In genomic region chr16:75821117-75821516, GRCh38 we compare ENCODE assay signal across 16 cellular contexts.
DNase-seq lines count a peak whose midpoint lies in the region; ATAC-seq and TF ChIP-seq lines count a peak whose summit lies in the region.
"Had no signal": no experiment of that assay in that cellular context is flagged by ENCODE, and none has a peak within 500 bp of the region (broad histone marks: within the 10 kb centered on the region; RNA-seq: fewer than 3 reads in every experiment).

No MANE protein-coding gene starts in this region.

- peak; percentile 31 for ATAC-seq in stimulated activated memory B cell treated with anti-CD40 and anti-IgM and Interleukin-4, amounts not matched to agents 10 μg/mL and 1 μg/mL and 100 μg/mL, for 72 hours
- no peak for ATAC-seq in HG03045 (IDR thresholded peaks at IDR 0.05; ENCODE audit: unreplicated experiment)
- ATAC-seq: T-helper 17 cell had no signal

- no peak for DNase-seq in GM06990 (ENCODE audit: extremely low read depth, insufficient read length)
- peak; percentile 63 for DNase-seq in Karpas-422
- DNase-seq in RPMI8226: peak; percentile 24
- DNase-seq in cortex of kidney (lab: John Stamatoyannopoulos, UW): no peak
- DNase-seq in type B pancreatic cell (ENCODE audit: extremely low spot score, unreplicated experiment): no peak
- DNase-seq: CD4-positive, alpha-beta memory T cell; H7; NCI-H1092 treated with DMSO at 0.1 percent for 48 hours; NCI-H2081 treated with DMSO at 0.1 percent for 48 hours; NCI-H510A treated with DMSO at 0.1 percent for 48 hours; NCI-H82; SIG-M5; T-helper 17 cell had no signal

- no peak overlapping the region for H3K4me2 ChIP-seq in Karpas-422 (ENCODE audit: low read depth, low read length, poor library complexity, severe bottlenecking)

- H4K20me1 ChIP-seq in Karpas-422 (ENCODE audit: insufficient read depth, low read depth, low read length): no peaks in the 10 kb centered on the region

- peak; percentile 8 for TF ChIP-seq CTCF in GM06990 (IDR thresholded peaks at IDR 0.05; ENCODE audit: insufficient read depth, low read length, poor library complexity, severe bottlenecking)
- no peak for TF ChIP-seq CTCF in type B pancreatic cell (conservative IDR thresholded peaks at IDR 0.05)

- H3K9me3 Mint-ChIP-seq in stimulated activated memory B cell treated with anti-CD40 and anti-IgM and Interleukin-4, amounts not matched to agents 10 μg/mL and 1 μg/mL and 100 μg/mL, for 72 hours: no peaks in the 10 kb centered on the region
- H3K9me3 Mint-ChIP-seq in type B pancreatic cell: no peaks in the 10 kb centered on the region

- H3K9ac ChIP-seq in Karpas-422 (ENCODE audit: low read length): no peak overlapping the region

- no peak overlapping the region for H3K4me3 Mint-ChIP-seq in stimulated activated memory B cell treated with anti-CD40 and anti-IgM and Interleukin-4, amounts not matched to agents 10 μg/mL and 1 μg/mL and 100 μg/mL, for 72 hours
- H3K4me3 Mint-ChIP-seq in type B pancreatic cell: no peak overlapping the region
- H3K4me3 Mint-ChIP-seq: B cell; CD4-positive, alpha-beta memory T cell; T-helper 17 cell had no signal

- H3K4me1 Mint-ChIP-seq in stimulated activated memory B cell treated with anti-CD40 and anti-IgM and Interleukin-4, amounts not matched to agents 10 μg/mL and 1 μg/mL and 100 μg/mL, for 72 hours: no peaks in the 10 kb centered on the region
- no peaks in the 10 kb centered on the region for H3K4me1 Mint-ChIP-seq in type B pancreatic cell (ENCODE audit: unreplicated experiment)
- H3K4me1 Mint-ChIP-seq: B cell; CD4-positive, alpha-beta memory T cell; T-helper 17 cell had no signal

- H3K27ac Mint-ChIP-seq in stimulated activated memory B cell treated with anti-CD40 and anti-IgM and Interleukin-4, amounts not matched to agents 10 μg/mL and 1 μg/mL and 100 μg/mL, for 72 hours: no peak overlapping the region
- H3K27ac Mint-ChIP-seq in type B pancreatic cell: no peak overlapping the region
- H3K27ac Mint-ChIP-seq: B cell; CD4-positive, alpha-beta memory T cell; T-helper 17 cell had no signal

- no peak overlapping the region for H2AFZ ChIP-seq in Karpas-422 (ENCODE audit: low read length)

- no peaks in the 10 kb centered on the region for H3K79me2 ChIP-seq in Karpas-422 (ENCODE audit: low read length)

- H3K27me3 ChIP-seq in GM06990 (replicated peaks; ENCODE audit: control insufficient read depth, insufficient read depth, low read length) (no peaks in the 10 kb centered on the region), Karpas-422 (ENCODE audit: low read length) (no peaks in the 10 kb centered on the region)

- no peaks in the 10 kb centered on the region for H3K9me3 ChIP-seq in Karpas-422 (ENCODE audit: low read length)

- H3K27me3 Mint-ChIP-seq in stimulated activated memory B cell treated with anti-CD40 and anti-IgM and Interleukin-4, amounts not matched to agents 10 μg/mL and 1 μg/mL and 100 μg/mL, for 72 hours: peaks cover 16% of the 10 kb centered on the region
- peaks cover 4% of the 10 kb centered on the region for H3K27me3 Mint-ChIP-seq in type B pancreatic cell

- H3K36me3 Mint-ChIP-seq in stimulated activated memory B cell treated with anti-CD40 and anti-IgM and Interleukin-4, amounts not matched to agents 10 μg/mL and 1 μg/mL and 100 μg/mL, for 72 hours: no peaks in the 10 kb centered on the region
- no peaks in the 10 kb centered on the region for H3K36me3 Mint-ChIP-seq in type B pancreatic cell
- H3K36me3 Mint-ChIP-seq: CD4-positive, alpha-beta memory T cell had no signal

- H3K36me3 ChIP-seq in GM06990 (ENCODE audit: control insufficient read depth, insufficient read depth, low read length): no peaks in the 10 kb centered on the region
- no peaks in the 10 kb centered on the region for H3K36me3 ChIP-seq in Karpas-422 (ENCODE audit: insufficient read depth, low read length)

- H3K4me3 ChIP-seq in GM06990 (replicated peaks; ENCODE audit: low read depth, low read length): no peak overlapping the region
- no peak overlapping the region for H3K4me3 ChIP-seq in Karpas-422 (ENCODE audit: low read length)

- peaks cover 6% of the 10 kb centered on the region for H3K4me1 ChIP-seq in Karpas-422 (ENCODE audit: low read length)

- no peak overlapping the region for H3K27ac ChIP-seq in Karpas-422 (ENCODE audit: low read length)

- H3K9me2 ChIP-seq in Karpas-422 (replicated peaks; ENCODE audit: insufficient read depth, low read length): no peaks in the 10 kb centered on the region

Comparison
In these comparisons a context has a peak if more than half of its experiments do, and no peak if none do; other contexts are left out.
1. DNase-seq: peak in Karpas-422 (single experiment) and RPMI8226 (single experiment); none in GM06990 (single experiment), cortex of kidney (single experiment) and type B pancreatic cell (single experiment).